ENCODE assay signal across 12 cellular contexts in genomic region chr3:107068980-107069379, GRCh38.
DNase-seq lines count a peak whose midpoint lies in the region; ATAC-seq and TF ChIP-seq lines count a peak whose summit lies in the region.
"Had no signal": no experiment of that assay in that cellular context is flagged by ENCODE, and none has a peak within 500 bp of the region (broad histone marks: within the 10 kb centered on the region; RNA-seq: fewer than 3 reads in every experiment).

No MANE protein-coding gene starts in this region.

- H3K36me3 ChIP-seq in heart right ventricle (no peaks in the 10 kb centered on the region), Caco-2 (ENCODE audit: control insufficient read depth, insufficient read depth, low read length) (no peaks in the 10 kb centered on the region)
- H3K36me3 ChIP-seq: upper lobe of right lung had no signal

- H3K36me3 Mint-ChIP-seq in stimulated activated naive B cell treated with anti-CD40 and anti-IgM and Interleukin-4, amounts not matched to agents 10 μg/mL and 1 μg/mL and 100 μg/mL, for 72 hours: no peaks in the 10 kb centered on the region
- no peaks in the 10 kb centered on the region for H3K36me3 Mint-ChIP-seq in Caco-2 (ENCODE audit: insufficient read depth, unreplicated experiment)
- no peaks in the 10 kb centered on the region for H3K36me3 Mint-ChIP-seq in activated naive CD8-positive, alpha-beta T cell treated with anti-CD3 and anti-CD28 coated beads for 36 hours
- H3K36me3 Mint-ChIP-seq: IgD-negative memory B cell had no signal

- H3K4me3 Mint-ChIP-seq in stimulated activated naive B cell treated with anti-CD40 and anti-IgM and Interleukin-4, amounts not matched to agents 10 μg/mL and 1 μg/mL and 100 μg/mL, for 72 hours: no peak overlapping the region
- no peak overlapping the region for H3K4me3 Mint-ChIP-seq in Caco-2 (ENCODE audit: unreplicated experiment)
- no peak overlapping the region for H3K4me3 Mint-ChIP-seq in activated naive CD8-positive, alpha-beta T cell treated with anti-CD3 and anti-CD28 coated beads for 36 hours

- no peak overlapping the region for H3K4me3 ChIP-seq in heart right ventricle
- H3K4me3 ChIP-seq in Caco-2 (ENCODE audit: low read depth, low read length): no peak overlapping the region
- H3K4me3 ChIP-seq: upper lobe of right lung had no signal

- peak overlapping the region in 5 of 10 donors; percentile 33 to 49 (median 35) for H3K27ac ChIP-seq in heart right ventricle
- H3K27ac ChIP-seq: upper lobe of right lung had no signal

- peaks cover 0 to 3% of the 10 kb centered on the region in 2 donors for H3K9me3 Mint-ChIP-seq in stimulated activated naive B cell treated with anti-CD40 and anti-IgM and Interleukin-4, amounts not matched to agents 10 μg/mL and 1 μg/mL and 100 μg/mL, for 72 hours
- no peaks in the 10 kb centered on the region for H3K9me3 Mint-ChIP-seq in Caco-2 (ENCODE audit: unreplicated experiment)
- no peaks in the 10 kb centered on the region for H3K9me3 Mint-ChIP-seq in activated naive CD8-positive, alpha-beta T cell treated with anti-CD3 and anti-CD28 coated beads for 36 hours
- H3K9me3 Mint-ChIP-seq: IgD-negative memory B cell had no signal

- WGBS in heart right ventricle, 2 donors: 31 to 58% methylated on average over 4 of the region's 4 CpGs

- POLR2A ChIA-PET in Caco-2 (lab: Charles Lee): no interaction called here

- DNase-seq in heart right ventricle (peak in 1 of 2 donors; percentile 30), Right ventricle myocardium superior (no peak), T1000 (lab: John Stamatoyannopoulos, UW) (peak; percentile 13), glomerular visceral epithelial cell (ENCODE audit: extremely low spot score) (peak; percentile 63), inferior parietal cortex (ENCODE audit: extremely low spot score) (no peak), Caco-2 (no peak)
- peak; percentile 11 for DNase-seq in stimulated activated naive B cell treated with anti-CD40 and anti-IgM and Interleukin-4, amounts not matched to agents 10 μg/mL and 1 μg/mL and 100 μg/mL, for 72 hours
- no peak for DNase-seq in activated naive CD8-positive, alpha-beta T cell treated with anti-CD3 and anti-CD28 coated beads for 36 hours
- DNase-seq: activated effector memory CD4-positive, alpha-beta T cell treated with Interleukin-2 at 50 U/mL for 16 hours; AML-193; upper lobe of right lung had no signal

- intact Hi-C loops in heart right ventricle (cut with DNase I) (loop anchor here in 2 of 10 donors (10.0 kb wide), 1 partner anchor 454 kb away; no protein-coding TSS in a partner anchor), Right ventricle myocardium superior (cut with DNase I) (no loop called here), Caco-2 (cut with micrococcal nuclease; ENCODE audit: unreplicated experiment) (no loop called here)

- peaks cover 5 to 12% of the 10 kb centered on the region in 2 donors for H3K27me3 Mint-ChIP-seq in stimulated activated naive B cell treated with anti-CD40 and anti-IgM and Interleukin-4, amounts not matched to agents 10 μg/mL and 1 μg/mL and 100 μg/mL, for 72 hours
- peaks cover 4% of the 10 kb centered on the region for H3K27me3 Mint-ChIP-seq in Caco-2 (ENCODE audit: insufficient read depth, unreplicated experiment)
- peaks cover 6% of the 10 kb centered on the region for H3K27me3 Mint-ChIP-seq in activated naive CD8-positive, alpha-beta T cell treated with anti-CD3 and anti-CD28 coated beads for 36 hours

- no peak overlapping the region for H3K27ac Mint-ChIP-seq in stimulated activated naive B cell treated with anti-CD40 and anti-IgM and Interleukin-4, amounts not matched to agents 10 μg/mL and 1 μg/mL and 100 μg/mL, for 72 hours
- H3K27ac Mint-ChIP-seq in Caco-2 (ENCODE audit: unreplicated experiment): no peak overlapping the region
- no peak overlapping the region for H3K27ac Mint-ChIP-seq in activated naive CD8-positive, alpha-beta T cell treated with anti-CD3 and anti-CD28 coated beads for 36 hours
- H3K27ac Mint-ChIP-seq: IgD-negative memory B cell had no signal

- H3K4me1 ChIP-seq in heart right ventricle (peaks cover 0 to 30% (median 22%) of the 10 kb centered on the region in 9 donors), Caco-2 (no peaks in the 10 kb centered on the region)
- H3K4me1 ChIP-seq: upper lobe of right lung had no signal

- ATAC-seq in heart right ventricle (peak in 5 of 8 donors; percentile 30 to 84 (median 78)), Right ventricle myocardium superior (ENCODE audit: poor library complexity) (no peak)
- ATAC-seq in stimulated activated naive B cell treated with anti-CD40 and anti-IgM and Interleukin-4, amounts not matched to agents 10 μg/mL and 1 μg/mL and 100 μg/mL, for 72 hours (replicated peaks): peak; percentile 43 to 71
- ATAC-seq: upper lobe of right lung had no signal

- CTCF ChIA-PET in Caco-2 (lab: Charles Lee): no interaction called here

- H3K27me3 ChIP-seq in heart right ventricle (no peaks in the 10 kb centered on the region), Caco-2 (replicated peaks; ENCODE audit: control insufficient read depth, insufficient read depth, low read length) (no peaks in the 10 kb centered on the region)
- H3K27me3 ChIP-seq: upper lobe of right lung had no signal

- H3K9me3 ChIP-seq in heart right ventricle (no peaks in the 10 kb centered on the region), Caco-2 (no peaks in the 10 kb centered on the region)
- H3K9me3 ChIP-seq: upper lobe of right lung had no signal

- no TSS peak for BruUV-seq in Caco-2 (replicated peaks; lab: Mats Ljungman, UMichigan)

- TF ChIP-seq CTCF in heart right ventricle (IDR thresholded peaks at IDR 0.05) (no peak), Caco-2 (IDR thresholded peaks at IDR 0.05; ENCODE audit: insufficient read depth in 1 of 2, low read depth in 1 of 2, low read length in 1 of 2, severe bottlenecking in 1 of 2, unreplicated experiment in 1 of 2) (no peak)

- peaks cover 9 to 20% of the 10 kb centered on the region in 2 donors for H3K4me1 Mint-ChIP-seq in stimulated activated naive B cell treated with anti-CD40 and anti-IgM and Interleukin-4, amounts not matched to agents 10 μg/mL and 1 μg/mL and 100 μg/mL, for 72 hours
- no peaks in the 10 kb centered on the region for H3K4me1 Mint-ChIP-seq in Caco-2 (ENCODE audit: low read depth, unreplicated experiment)
- peaks cover 9% of the 10 kb centered on the region for H3K4me1 Mint-ChIP-seq in activated naive CD8-positive, alpha-beta T cell treated with anti-CD3 and anti-CD28 coated beads for 36 hours

Comparison
In these comparisons a context has a peak if more than half of its experiments do, and no peak if none do; other contexts are left out.
1. DNase-seq: peak in T1000 (single experiment), glomerular visceral epithelial cell (single experiment) and stimulated activated naive B cell treated with anti-CD40 and anti-IgM and Interleukin-4, amounts not matched to agents 10 μg/mL and 1 μg/mL and 100 μg/mL, for 72 hours (single experiment); none in Right ventricle myocardium superior (single experiment), inferior parietal cortex (single experiment), Caco-2 (0 of 2) and activated naive CD8-positive, alpha-beta T cell treated with anti-CD3 and anti-CD28 coated beads for 36 hours (single experiment).